In the genomic region with DNA sequence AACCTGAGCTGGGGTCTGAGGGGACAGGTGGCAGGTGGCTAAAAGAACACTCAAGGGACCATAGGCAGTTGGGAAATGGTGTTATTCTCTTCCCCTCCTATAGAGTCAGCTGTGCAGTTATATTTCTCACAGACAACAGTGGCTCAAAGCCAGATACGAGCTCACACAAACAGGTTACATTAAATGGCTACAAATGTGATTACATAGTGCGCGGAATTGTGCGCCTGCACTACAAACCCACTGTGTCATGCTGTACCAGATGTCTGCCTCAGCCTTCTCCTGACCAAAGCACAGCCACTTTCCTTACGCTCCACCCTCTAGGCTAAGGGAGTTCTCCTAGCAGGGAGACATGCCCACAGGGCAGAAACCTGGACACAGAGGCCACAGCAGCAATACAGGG, we compare ENCODE assay signal across 23 cellular contexts.
DNase-seq lines count a peak whose midpoint lies in the region; ATAC-seq and TF ChIP-seq lines count a peak whose summit lies in the region.
"Had no signal": no experiment of that assay in that cellular context is flagged by ENCODE, and none has a peak within 500 bp of the region (broad histone marks: within the 10 kb centered on the region; RNA-seq: fewer than 3 reads in every experiment).

No MANE protein-coding gene starts in this region.

- H3K9me3 ChIP-seq in OCI-LY7 (ENCODE audit: low read length) (peaks cover 11% of the 10 kb centered on the region; the same call in 1 of the 2 replicates), right lobe of liver (no peaks in the 10 kb centered on the region)

- H3K27ac ChIP-seq in OCI-LY7 (ENCODE audit: low read depth, low read length, poor library complexity, severe bottlenecking) (no peak overlapping the region), mesendoderm (ENCODE audit: low read depth, low read length) (no peak overlapping the region), right lobe of liver (no peak overlapping the region)
- H3K27ac ChIP-seq: KMS-11 had no signal

- H4K8ac ChIP-seq in mesendoderm (ENCODE audit: low read depth, low read length) = no peak overlapping the region

- H3K27me3 Mint-ChIP-seq in WTC11 (ENCODE audit: low read depth) = no peaks in the 10 kb centered on the region
- H3K27me3 Mint-ChIP-seq: T-helper 17 cell had no signal

- no peak overlapping the region for H3K9ac ChIP-seq in mesendoderm (ENCODE audit: low read length)
- H3K9ac ChIP-seq: KMS-11 had no signal

- POLR2A ChIA-PET in OCI-LY7 (lab: Charles Lee) (interaction anchor here (0.5 kb wide), 1 partner anchor 15 kb away, joined by 3 read pairs; no protein-coding TSS in a partner anchor), WTC11 (lab: Charles Lee) (no interaction called here)

- no peak overlapping the region for H3K4ac ChIP-seq in mesendoderm (ENCODE audit: low read depth, low read length)

- no peaks in the 10 kb centered on the region for H4K20me1 ChIP-seq in OCI-LY7 (ENCODE audit: insufficient read depth, low read length)

- H3K9me3 Mint-ChIP-seq in WTC11 = peaks cover 82% of the 10 kb centered on the region

- no peak overlapping the region for H3K4me3 Mint-ChIP-seq in WTC11
- H3K4me3 Mint-ChIP-seq: T-helper 17 cell had no signal

- H3K4me2 ChIP-seq in OCI-LY7 (ENCODE audit: low read length) (no peak overlapping the region), mesendoderm (ENCODE audit: low read length) (no peak overlapping the region)
- H3K4me2 ChIP-seq: KMS-11 had no signal

- WGBS in mesendoderm (ENCODE audit: extremely low coverage, insufficient coverage, low lambda C conversion rate) = no CpG with 5 or more reads among the region's 5 CpGs
- 67% methylated on average over 1 of the region's 5 CpGs for WGBS in right lobe of liver (ENCODE audit: insufficient coverage, low coverage, low lambda C conversion rate, missing lambda C conversion rate)

- no peak overlapping the region for H2BK15ac ChIP-seq in mesendoderm (replicated peaks; ENCODE audit: low read depth)

- H3K27ac Mint-ChIP-seq in WTC11 = no peak overlapping the region
- H3K27ac Mint-ChIP-seq: T-helper 17 cell had no signal

- H3K4me1 ChIP-seq in OCI-LY7 (ENCODE audit: insufficient read depth, low read length, poor library complexity, severe bottlenecking) (no peaks in the 10 kb centered on the region), mesendoderm (ENCODE audit: control insufficient read depth, low read depth, low read length) (no peaks in the 10 kb centered on the region), right lobe of liver (no peaks in the 10 kb centered on the region)

- no peak for TF ChIP-seq POLR2A in right lobe of liver (IDR thresholded peaks at IDR 0.05)

- H3K23ac ChIP-seq in mesendoderm (ENCODE audit: low read length) = no peak overlapping the region

- H3K27me3 ChIP-seq in mesendoderm (ENCODE audit: insufficient read depth, low read length, poor library complexity) (no peaks in the 10 kb centered on the region), right lobe of liver (no peaks in the 10 kb centered on the region)

- ATAC-seq in GM18867 (IDR thresholded peaks at IDR 0.05; ENCODE audit: unreplicated experiment) (no peak), right lobe of liver (no peak), WTC11 (no peak)
- ATAC-seq: HCT116, SK-N-SH treated with all-trans-retinoic acid at 6 μM for 48 hours, T-helper 17 cell had no signal

- H3K79me1 ChIP-seq in mesendoderm (ENCODE audit: low read length) = no peaks in the 10 kb centered on the region

- no peak overlapping the region for H3K4me3 ChIP-seq in OCI-LY7 (ENCODE audit: low read depth, low read length, poor library complexity, severe bottlenecking)
- no peak overlapping the region for H3K4me3 ChIP-seq in mesendoderm (ENCODE audit: low read length)
- H3K4me3 ChIP-seq in right lobe of liver = no peak overlapping the region

- H3K4me1 Mint-ChIP-seq in WTC11 = no peaks in the 10 kb centered on the region
- H3K4me1 Mint-ChIP-seq: T-helper 17 cell had no signal

- H3K18ac ChIP-seq in mesendoderm (ENCODE audit: low read length) = no peak overlapping the region

- no TSS peak for BruUV-seq in OCI-LY7 (replicated peaks; lab: Mats Ljungman, UMichigan)

- no peak overlapping the region for H3K56ac ChIP-seq in mesendoderm (ENCODE audit: low read length)

- no peak overlapping the region for H2BK5ac ChIP-seq in mesendoderm (ENCODE audit: low read length)

- TF ChIP-seq CTCF in OCI-LY7 (conservative IDR thresholded peaks at IDR 0.05; ENCODE audit: low read length) = no peak
- no peak for TF ChIP-seq CTCF in right lobe of liver (IDR thresholded peaks at IDR 0.05)
- TF ChIP-seq CTCF in WTC11 (IDR thresholded peaks at IDR 0.05) = no peak

- peaks cover 12% of the 10 kb centered on the region; the same call in 1 of the 2 replicates for H3K36me3 Mint-ChIP-seq in WTC11

- CTCF ChIA-PET in OCI-LY7 (lab: Charles Lee; ENCODE audit: unreplicated experiment) (no interaction called here), WTC11 (lab: Charles Lee) (no interaction called here)

- no peak overlapping the region for H2AFZ ChIP-seq in OCI-LY7 (ENCODE audit: low read length)

- no peak overlapping the region for H2AK5ac ChIP-seq in mesendoderm (ENCODE audit: low read length)

- intact Hi-C loops in OCI-LY7 (cut with micrococcal nuclease; ENCODE audit: unreplicated experiment) = no loop called here
- intact Hi-C loops in right lobe of liver (cut with DNase I) = no loop called here

- no peak overlapping the region for H4K5ac ChIP-seq in mesendoderm (ENCODE audit: low read length)

- no peaks in the 10 kb centered on the region for H3K36me3 ChIP-seq in OCI-LY7 (ENCODE audit: insufficient read depth, low read length)
- H3K36me3 ChIP-seq in mesendoderm (ENCODE audit: control insufficient read depth, insufficient read depth, low read length) = no peaks in the 10 kb centered on the region
- no peaks in the 10 kb centered on the region for H3K36me3 ChIP-seq in right lobe of liver

- H3K9me2 ChIP-seq in OCI-LY7 (ENCODE audit: insufficient read depth, low read length) = no peaks in the 10 kb centered on the region

- H3K79me2 ChIP-seq in OCI-LY7 (ENCODE audit: insufficient read depth, low read depth, low read length) (no peaks in the 10 kb centered on the region), mesendoderm (ENCODE audit: control insufficient read depth, insufficient read depth, low read length) (no peaks in the 10 kb centered on the region)

- DNase-seq in NCI-H748 (lab: John Stamatoyannopoulos, UW; ENCODE audit: unreplicated experiment) (peak; percentile 27), NCI-H748 treated with DMSO at 0.1 percent for 48 hours (lab: John Stamatoyannopoulos, UW) (no peak), NAMALWA (ENCODE audit: low spot score) (peak; percentile 21), OCI-LY7 (ENCODE audit: low spot score) (peak; percentile 56), mesendoderm (peak; percentile 26), right lobe of liver (no peak), WTC11 (ENCODE audit: low spot score) (no peak)
- DNase-seq: DMS79, GF-D8, IMR-90, MM.1S, NCI-H1092, NCI-H1436, NCI-H1930, NCI-H345, NCI-H510A treated with DMSO at 0.1 percent for 48 hours, OCI-M1, SIG-M5, T-helper 17 cell had no signal

- H2BK120ac ChIP-seq in mesendoderm (ENCODE audit: low read depth, low read length) = no peak overlapping the region

TF ChIP-seq in WTC11, 78 proteins besides CTCF, POLR2A, EP300 and RAD21:
- TF ChIP-seq GRHL2 (CRISPR knock-in tag; IDR thresholded peaks at IDR 0.05; ENCODE audit: insufficient replicate concordance, severe bottlenecking) = no peak
TF ChIP-seq in WTC11: peak in this region for 0.

Comparison
In these comparisons a context has a peak if more than half of its experiments do, and no peak if none do; other contexts are left out.
1. DNase-seq: peak in NCI-H748 (single experiment), NAMALWA (single experiment), OCI-LY7 (single experiment) and mesendoderm (single experiment); none in NCI-H748 treated with DMSO at 0.1 percent for 48 hours (single experiment), right lobe of liver (0 of 3) and WTC11 (single experiment).